8 cellular contexts compared by ENCODE assay signal in genomic region chr4:163167333-163167626, GRCh38.
DNase-seq lines count a peak whose midpoint lies in the region; ATAC-seq lines count a peak whose summit lies in the region.

No MANE protein-coding gene starts in this region.

- H3K4me1 ChIP-seq in adipocyte (ENCODE audit: control insufficient read depth, insufficient read depth, low read length), result peaks cover 22% of the 10 kb centered on the region

- DNase-seq in NCI-H748 (lab: John Stamatoyannopoulos, UW; ENCODE audit: unreplicated experiment) (peak; percentile 6), NCI-H748 treated with DMSO at 0.1 percent for 48 hours (lab: John Stamatoyannopoulos, UW) (no peak), adipocyte (ENCODE audit: low read depth) (peak; percentile 47), iris pigment epithelial cell (ENCODE audit: low read depth) (peak; percentile 15), superior temporal gyrus (ENCODE audit: extremely low spot score) (peak; percentile 31), DMS79 (lab: John Stamatoyannopoulos, UW) (no peak), SIG-M5 treated with dmso at 0.1 percent for 504 hours (lab: John Stamatoyannopoulos, UW; ENCODE audit: unreplicated experiment) (no peak)

- no peaks in the 10 kb centered on the region for H3K9me3 ChIP-seq in adipocyte (ENCODE audit: control insufficient read depth, low read length)

- no peak for ATAC-seq in HG02870 (IDR thresholded peaks at IDR 0.05; ENCODE audit: unreplicated experiment)

- no peaks in the 10 kb centered on the region for H3K36me3 ChIP-seq in adipocyte (ENCODE audit: control insufficient read depth, insufficient read depth, low read length, severe bottlenecking)

- peak overlapping the region; percentile 90 for H3K4me3 ChIP-seq in adipocyte (ENCODE audit: low read length)

- no peaks in the 10 kb centered on the region for H3K27me3 ChIP-seq in adipocyte (replicated peaks; ENCODE audit: control insufficient read depth, insufficient read depth, low read length)

- peak overlapping the region; percentile 93 for H3K9ac ChIP-seq in adipocyte (ENCODE audit: low read length)

Comparison
In these comparisons a context has a peak if more than half of its experiments do, and no peak if none do; other contexts are left out.
1. DNase-seq: peak in NCI-H748 (single experiment), adipocyte (single experiment), iris pigment epithelial cell (single experiment) and superior temporal gyrus (single experiment); none in NCI-H748 treated with DMSO at 0.1 percent for 48 hours (single experiment), DMS79 (single experiment) and SIG-M5 treated with dmso at 0.1 percent for 504 hours (single experiment).